Comparison of ENCODE assay signal across 1 cellular context in the genomic region with DNA sequence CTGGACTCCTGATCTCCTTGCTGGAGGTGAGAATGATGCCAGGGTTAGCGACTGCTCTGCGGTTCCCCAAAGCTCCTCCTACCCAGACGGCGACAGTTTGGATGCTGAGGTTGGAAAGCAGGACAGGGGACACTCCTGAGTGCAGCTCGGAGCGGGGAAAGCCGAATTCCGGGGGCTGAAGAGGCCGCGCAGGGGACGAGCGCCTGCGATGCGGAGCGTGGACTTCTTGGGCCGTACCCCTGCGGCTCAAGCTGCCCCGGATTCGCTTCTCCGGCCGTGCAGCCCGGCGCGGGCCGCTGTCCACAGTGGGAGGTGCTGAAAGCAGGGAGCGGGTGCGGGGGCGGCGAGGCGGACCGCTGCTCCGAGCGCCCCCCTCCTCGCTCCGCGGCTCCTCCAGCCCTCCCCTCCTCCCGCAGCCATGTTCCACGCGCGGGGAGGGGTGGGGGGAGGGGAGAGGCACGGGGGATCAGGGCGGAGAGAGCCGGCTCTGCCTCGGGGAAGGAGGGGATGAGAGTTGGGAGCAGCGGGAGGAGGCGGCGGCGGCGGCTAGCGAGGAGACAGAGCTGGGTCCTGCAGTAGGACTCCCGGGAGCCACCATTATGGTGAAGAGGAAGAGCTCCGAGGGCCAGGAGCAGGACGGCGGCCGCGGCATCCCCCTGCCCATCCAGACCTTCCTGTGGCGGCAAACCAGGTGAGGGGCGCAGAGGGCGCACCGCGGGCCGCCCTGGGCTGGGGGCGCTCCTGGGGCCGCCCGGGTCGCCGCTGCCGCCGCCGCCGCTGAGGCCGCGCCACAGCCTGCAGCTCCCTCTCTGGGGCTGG.
A peak's percentile ranks its signal among the peaks of the same experiment; 100 is the strongest.
TF ChIP-seq lines count a peak whose summit lies in the region.

A gene with protein sequence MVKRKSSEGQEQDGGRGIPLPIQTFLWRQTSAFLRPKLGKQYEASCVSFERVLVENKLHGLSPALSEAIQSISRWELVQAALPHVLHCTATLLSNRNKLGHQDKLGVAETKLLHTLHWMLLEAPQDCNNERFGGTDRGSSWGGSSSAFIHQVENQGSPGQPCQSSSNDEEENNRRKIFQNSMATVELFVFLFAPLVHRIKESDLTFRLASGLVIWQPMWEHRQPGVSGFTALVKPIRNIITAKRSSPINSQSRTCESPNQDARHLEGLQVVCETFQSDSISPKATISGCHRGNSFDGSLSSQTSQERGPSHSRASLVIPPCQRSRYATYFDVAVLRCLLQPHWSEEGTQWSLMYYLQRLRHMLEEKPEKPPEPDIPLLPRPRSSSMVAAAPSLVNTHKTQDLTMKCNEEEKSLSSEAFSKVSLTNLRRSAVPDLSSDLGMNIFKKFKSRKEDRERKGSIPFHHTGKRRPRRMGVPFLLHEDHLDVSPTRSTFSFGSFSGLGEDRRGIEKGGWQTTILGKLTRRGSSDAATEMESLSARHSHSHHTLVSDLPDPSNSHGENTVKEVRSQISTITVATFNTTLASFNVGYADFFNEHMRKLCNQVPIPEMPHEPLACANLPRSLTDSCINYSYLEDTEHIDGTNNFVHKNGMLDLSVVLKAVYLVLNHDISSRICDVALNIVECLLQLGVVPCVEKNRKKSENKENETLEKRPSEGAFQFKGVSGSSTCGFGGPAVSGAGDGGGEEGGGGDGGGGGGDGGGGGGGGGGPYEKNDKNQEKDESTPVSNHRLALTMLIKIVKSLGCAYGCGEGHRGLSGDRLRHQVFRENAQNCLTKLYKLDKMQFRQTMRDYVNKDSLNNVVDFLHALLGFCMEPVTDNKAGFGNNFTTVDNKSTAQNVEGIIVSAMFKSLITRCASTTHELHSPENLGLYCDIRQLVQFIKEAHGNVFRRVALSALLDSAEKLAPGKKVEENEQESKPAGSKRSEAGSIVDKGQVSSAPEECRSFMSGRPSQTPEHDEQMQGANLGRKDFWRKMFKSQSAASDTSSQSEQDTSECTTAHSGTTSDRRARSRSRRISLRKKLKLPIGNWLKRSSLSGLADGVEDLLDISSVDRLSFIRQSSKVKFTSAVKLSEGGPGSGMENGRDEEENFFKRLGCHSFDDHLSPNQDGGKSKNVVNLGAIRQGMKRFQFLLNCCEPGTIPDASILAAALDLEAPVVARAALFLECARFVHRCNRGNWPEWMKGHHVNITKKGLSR (N-terminal part only) (plus strand): TSS at position 359 of the 819 bp plus-strand sequence. CDS start 241 bp downstream, at position 600.

TF ChIP-seq in HepG2, 621 proteins besides CTCF, POLR2A, EP300 and RAD21 (continued from another document and continues in another):
- TF ChIP-seq, protein P1, sequence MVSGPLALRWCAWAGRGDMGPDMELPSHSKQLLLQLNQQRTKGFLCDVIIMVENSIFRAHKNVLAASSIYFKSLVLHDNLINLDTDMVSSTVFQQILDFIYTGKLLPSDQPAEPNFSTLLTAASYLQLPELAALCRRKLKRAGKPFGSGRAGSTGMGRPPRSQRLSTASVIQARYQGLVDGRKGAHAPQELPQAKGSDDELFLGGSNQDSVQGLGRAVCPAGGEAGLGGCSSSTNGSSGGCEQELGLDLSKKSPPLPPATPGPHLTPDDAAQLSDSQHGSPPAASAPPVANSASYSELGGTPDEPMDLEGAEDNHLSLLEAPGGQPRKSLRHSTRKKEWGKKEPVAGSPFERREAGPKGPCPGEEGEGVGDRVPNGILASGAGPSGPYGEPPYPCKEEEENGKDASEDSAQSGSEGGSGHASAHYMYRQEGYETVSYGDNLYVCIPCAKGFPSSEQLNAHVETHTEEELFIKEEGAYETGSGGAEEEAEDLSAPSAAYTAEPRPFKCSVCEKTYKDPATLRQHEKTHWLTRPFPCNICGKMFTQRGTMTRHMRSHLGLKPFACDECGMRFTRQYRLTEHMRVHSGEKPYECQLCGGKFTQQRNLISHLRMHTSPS (CRISPR knock-in tag; IDR thresholded peaks at IDR 0.05; ENCODE audit: low read depth): 0 out of 2 replicates have a peak, but pooled peaks have one; percentile 24
- peak; percentile 95 for TF ChIP-seq ZNF124 (CRISPR knock-in tag; IDR thresholded peaks at IDR 0.05)
- no peak for TF ChIP-seq ADNP (CRISPR knock-in tag; IDR thresholded peaks at IDR 0.05)
- no peak for TF ChIP-seq ZNF530 (CRISPR knock-in tag; IDR thresholded peaks at IDR 0.05; ENCODE audit: low read depth)
- TF ChIP-seq BRCA1 (CRISPR knock-in tag; IDR thresholded peaks at IDR 0.05): peak; percentile 96
- TF ChIP-seq NFKBIZ (CRISPR knock-in tag; IDR thresholded peaks at IDR 0.05): peak; percentile 94
- TF ChIP-seq, protein P2, sequence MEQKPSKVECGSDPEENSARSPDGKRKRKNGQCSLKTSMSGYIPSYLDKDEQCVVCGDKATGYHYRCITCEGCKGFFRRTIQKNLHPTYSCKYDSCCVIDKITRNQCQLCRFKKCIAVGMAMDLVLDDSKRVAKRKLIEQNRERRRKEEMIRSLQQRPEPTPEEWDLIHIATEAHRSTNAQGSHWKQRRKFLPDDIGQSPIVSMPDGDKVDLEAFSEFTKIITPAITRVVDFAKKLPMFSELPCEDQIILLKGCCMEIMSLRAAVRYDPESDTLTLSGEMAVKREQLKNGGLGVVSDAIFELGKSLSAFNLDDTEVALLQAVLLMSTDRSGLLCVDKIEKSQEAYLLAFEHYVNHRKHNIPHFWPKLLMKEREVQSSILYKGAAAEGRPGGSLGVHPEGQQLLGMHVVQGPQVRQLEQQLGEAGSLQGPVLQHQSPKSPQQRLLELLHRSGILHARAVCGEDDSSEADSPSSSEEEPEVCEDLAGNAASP (CRISPR knock-in tag; IDR thresholded peaks at IDR 0.05; ENCODE audit: borderline replicate concordance): peak; percentile 94
- TF ChIP-seq ZNF772 (CRISPR knock-in tag; IDR thresholded peaks at IDR 0.05): peak; percentile 75; the same call in 1 of the 2 replicates
- TF ChIP-seq PHF5A (CRISPR knock-in tag; IDR thresholded peaks at IDR 0.05; ENCODE audit: low read depth, unreplicated experiment): no peak
- TF ChIP-seq ZNF282 (IDR thresholded peaks at IDR 0.05; ENCODE audit: partially characterized antibody): no peak
- TF ChIP-seq SUZ12 (IDR thresholded peaks at IDR 0.05; ENCODE audit: low read depth, low read length): no peak
- TF ChIP-seq ZNF879 (CRISPR knock-in tag; IDR thresholded peaks at IDR 0.05): peak; percentile 95
- peak; percentile 95 for TF ChIP-seq ZNF709 (CRISPR knock-in tag; IDR thresholded peaks at IDR 0.05)
- TF ChIP-seq, protein P3, sequence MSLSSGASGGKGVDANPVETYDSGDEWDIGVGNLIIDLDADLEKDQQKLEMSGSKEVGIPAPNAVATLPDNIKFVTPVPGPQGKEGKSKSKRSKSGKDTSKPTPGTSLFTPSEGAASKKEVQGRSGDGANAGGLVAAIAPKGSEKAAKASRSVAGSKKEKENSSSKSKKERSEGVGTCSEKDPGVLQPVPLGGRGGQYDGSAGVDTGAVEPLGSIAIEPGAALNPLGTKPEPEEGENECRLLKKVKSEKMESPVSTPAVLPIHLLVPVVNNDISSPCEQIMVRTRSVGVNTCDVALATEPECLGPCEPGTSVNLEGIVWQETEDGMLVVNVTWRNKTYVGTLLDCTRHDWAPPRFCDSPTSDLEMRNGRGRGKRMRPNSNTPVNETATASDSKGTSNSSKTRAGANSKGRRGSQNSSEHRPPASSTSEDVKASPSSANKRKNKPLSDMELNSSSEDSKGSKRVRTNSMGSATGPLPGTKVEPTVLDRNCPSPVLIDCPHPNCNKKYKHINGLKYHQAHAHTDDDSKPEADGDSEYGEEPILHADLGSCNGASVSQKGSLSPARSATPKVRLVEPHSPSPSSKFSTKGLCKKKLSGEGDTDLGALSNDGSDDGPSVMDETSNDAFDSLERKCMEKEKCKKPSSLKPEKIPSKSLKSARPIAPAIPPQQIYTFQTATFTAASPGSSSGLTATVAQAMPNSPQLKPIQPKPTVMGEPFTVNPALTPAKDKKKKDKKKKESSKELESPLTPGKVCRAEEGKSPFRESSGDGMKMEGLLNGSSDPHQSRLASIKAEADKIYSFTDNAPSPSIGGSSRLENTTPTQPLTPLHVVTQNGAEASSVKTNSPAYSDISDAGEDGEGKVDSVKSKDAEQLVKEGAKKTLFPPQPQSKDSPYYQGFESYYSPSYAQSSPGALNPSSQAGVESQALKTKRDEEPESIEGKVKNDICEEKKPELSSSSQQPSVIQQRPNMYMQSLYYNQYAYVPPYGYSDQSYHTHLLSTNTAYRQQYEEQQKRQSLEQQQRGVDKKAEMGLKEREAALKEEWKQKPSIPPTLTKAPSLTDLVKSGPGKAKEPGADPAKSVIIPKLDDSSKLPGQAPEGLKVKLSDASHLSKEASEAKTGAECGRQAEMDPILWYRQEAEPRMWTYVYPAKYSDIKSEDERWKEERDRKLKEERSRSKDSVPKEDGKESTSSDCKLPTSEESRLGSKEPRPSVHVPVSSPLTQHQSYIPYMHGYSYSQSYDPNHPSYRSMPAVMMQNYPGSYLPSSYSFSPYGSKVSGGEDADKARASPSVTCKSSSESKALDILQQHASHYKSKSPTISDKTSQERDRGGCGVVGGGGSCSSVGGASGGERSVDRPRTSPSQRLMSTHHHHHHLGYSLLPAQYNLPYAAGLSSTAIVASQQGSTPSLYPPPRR (CRISPR knock-in tag; IDR thresholded peaks at IDR 0.05; ENCODE audit: borderline replicate concordance): peak; percentile 73
- TF ChIP-seq JUND (CRISPR knock-in tag; IDR thresholded peaks at IDR 0.05): no peak
- no peak; the same call in 1 of the 2 replicates for TF ChIP-seq ZNF552 (CRISPR knock-in tag; IDR thresholded peaks at IDR 0.05; ENCODE audit: borderline replicate concordance)
- TF ChIP-seq TOE1 (CRISPR knock-in tag; IDR thresholded peaks at IDR 0.05): peak; percentile 84; the same call in 1 of the 2 replicates
- TF ChIP-seq, protein P4, sequence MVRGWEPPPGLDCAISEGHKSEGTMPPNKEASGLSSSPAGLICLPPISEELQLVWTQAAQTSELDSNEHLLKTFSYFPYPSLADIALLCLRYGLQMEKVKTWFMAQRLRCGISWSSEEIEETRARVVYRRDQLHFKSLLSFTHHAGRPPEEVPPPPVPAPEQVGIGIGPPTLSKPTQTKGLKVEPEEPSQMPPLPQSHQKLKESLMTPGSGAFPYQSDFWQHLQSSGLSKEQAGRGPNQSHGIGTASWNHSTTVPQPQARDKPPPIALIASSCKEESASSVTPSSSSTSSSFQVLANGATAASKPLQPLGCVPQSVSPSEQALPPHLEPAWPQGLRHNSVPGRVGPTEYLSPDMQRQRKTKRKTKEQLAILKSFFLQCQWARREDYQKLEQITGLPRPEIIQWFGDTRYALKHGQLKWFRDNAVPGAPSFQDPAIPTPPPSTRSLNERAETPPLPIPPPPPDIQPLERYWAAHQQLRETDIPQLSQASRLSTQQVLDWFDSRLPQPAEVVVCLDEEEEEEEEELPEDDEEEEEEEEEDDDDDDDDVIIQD (CRISPR knock-in tag; IDR thresholded peaks at IDR 0.05; ENCODE audit: low read depth): peak; percentile 77; the same call in 1 of the 2 replicates
- TF ChIP-seq, protein P5, sequence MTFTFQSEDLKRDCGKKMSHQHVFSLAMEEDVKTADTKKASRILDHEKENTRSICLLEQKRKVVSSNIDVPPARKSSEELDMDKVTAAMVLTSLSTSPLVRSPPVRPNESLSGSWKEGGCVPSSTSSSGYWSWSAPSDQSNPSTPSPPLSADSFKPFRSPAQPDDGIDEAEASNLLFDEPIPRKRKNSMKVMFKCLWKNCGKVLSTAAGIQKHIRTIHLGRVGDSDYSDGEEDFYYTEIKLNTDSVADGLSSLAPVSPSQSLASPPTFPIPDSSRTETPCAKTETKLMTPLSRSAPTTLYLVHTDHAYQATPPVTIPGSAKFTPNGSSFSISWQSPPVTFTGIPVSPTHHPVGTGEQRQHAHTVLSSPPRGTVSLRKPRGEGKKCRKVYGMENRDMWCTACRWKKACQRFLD (CRISPR knock-in tag; IDR thresholded peaks at IDR 0.05; ENCODE audit: borderline replicate concordance): peak; percentile 94
- TF ChIP-seq CEBPG (CRISPR knock-in tag; IDR thresholded peaks at IDR 0.05): 0 out of 2 replicates have a peak, but pooled peaks have one; percentile 43
- no peak for TF ChIP-seq RCOR2 (CRISPR knock-in tag; IDR thresholded peaks at IDR 0.05)
- peak; percentile 95 for TF ChIP-seq ZNF264 (CRISPR knock-in tag; IDR thresholded peaks at IDR 0.05)
- TF ChIP-seq ZNF549 (CRISPR knock-in tag; IDR thresholded peaks at IDR 0.05): no peak
- peak; percentile 90 for TF ChIP-seq MXD4 (CRISPR knock-in tag; IDR thresholded peaks at IDR 0.05)
- TF ChIP-seq SSRP1 (CRISPR knock-in tag; IDR thresholded peaks at IDR 0.05): no peak
- TF ChIP-seq, protein P6, sequence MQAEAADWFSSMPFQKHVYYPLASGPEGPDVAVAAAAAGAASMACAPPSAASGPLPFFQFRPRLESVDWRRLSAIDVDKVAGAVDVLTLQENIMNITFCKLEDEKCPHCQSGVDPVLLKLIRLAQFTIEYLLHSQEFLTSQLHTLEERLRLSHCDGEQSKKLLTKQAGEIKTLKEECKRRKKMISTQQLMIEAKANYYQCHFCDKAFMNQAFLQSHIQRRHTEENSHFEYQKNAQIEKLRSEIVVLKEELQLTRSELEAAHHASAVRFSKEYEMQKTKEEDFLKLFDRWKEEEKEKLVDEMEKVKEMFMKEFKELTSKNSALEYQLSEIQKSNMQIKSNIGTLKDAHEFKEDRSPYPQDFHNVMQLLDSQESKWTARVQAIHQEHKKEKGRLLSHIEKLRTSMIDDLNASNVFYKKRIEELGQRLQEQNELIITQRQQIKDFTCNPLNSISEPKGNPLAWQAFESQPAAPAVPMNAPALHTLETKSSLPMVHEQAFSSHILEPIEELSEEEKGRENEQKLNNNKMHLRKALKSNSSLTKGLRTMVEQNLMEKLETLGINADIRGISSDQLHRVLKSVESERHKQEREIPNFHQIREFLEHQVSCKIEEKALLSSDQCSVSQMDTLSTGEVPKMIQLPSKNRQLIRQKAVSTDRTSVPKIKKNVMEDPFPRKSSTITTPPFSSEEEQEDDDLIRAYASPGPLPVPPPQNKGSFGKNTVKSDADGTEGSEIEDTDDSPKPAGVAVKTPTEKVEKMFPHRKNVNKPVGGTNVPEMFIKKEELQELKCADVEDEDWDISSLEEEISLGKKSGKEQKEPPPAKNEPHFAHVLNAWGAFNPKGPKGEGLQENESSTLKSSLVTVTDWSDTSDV (CRISPR knock-in tag; IDR thresholded peaks at IDR 0.05): 0 out of 2 replicates have a peak, but pooled peaks have one; percentile 58
- TF ChIP-seq AGO1 (IDR thresholded peaks at IDR 0.05; ENCODE audit: low read depth, low read length, poor library complexity, severe bottlenecking): no peak
- TF ChIP-seq ZNF761 (CRISPR knock-in tag; conservative IDR thresholded peaks at IDR 0.05): peak; percentile 82; the same call in 1 of the 2 replicates
